Comparison of ENCODE assay signal across 10 cellular contexts in the genomic region with DNA sequence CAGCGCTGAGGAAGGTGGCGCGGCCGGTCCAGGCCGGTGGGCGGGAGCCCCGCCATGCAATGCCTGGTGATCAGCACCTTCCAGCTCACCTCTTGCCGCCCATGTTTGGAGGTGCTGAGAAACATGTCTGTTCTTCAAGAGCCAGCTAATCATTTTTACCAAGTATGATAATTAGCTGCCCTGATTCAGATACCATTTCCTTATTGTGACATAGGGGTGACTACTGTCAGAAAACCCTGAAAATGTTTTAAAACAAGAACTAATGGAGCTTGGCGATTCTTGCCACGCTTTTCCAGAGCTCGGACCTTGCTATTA. TPM values are rescaled to one million over a fixed set of nuclear protein-coding genes. Genes with fewer than 3 reads are reported as not detected.
A peak's percentile ranks its signal among the peaks of the same experiment; 100 is the strongest.
DNase-seq lines count a peak whose midpoint lies in the region; ATAC-seq and TF ChIP-seq lines count a peak whose summit lies in the region.
"Had no signal": no experiment of that assay in that cellular context is flagged by ENCODE, and none has a peak within 500 bp of the region (broad histone marks: within the 10 kb centered on the region; RNA-seq: fewer than 3 reads in every experiment).

No MANE protein-coding gene starts in this region.

- H4K91ac ChIP-seq in mesenchymal stem cell (ENCODE audit: low read length): no peak overlapping the region

- peak overlapping the region; percentile 16 to 62 for H3K4me3 ChIP-seq in cardiac fibroblast (replicated peaks in 1 of 2; ENCODE audit: low read depth in 2 of 2, low read length in 2 of 2)
- peak overlapping the region; percentile 77 to 80 for H3K4me3 ChIP-seq in mesenchymal stem cell (ENCODE audit: insufficient read depth in 1 of 2, low read depth in 1 of 2, low read length in 2 of 2)
- peak overlapping the region in 3 of 4 donors; percentile 48 to 70 (median 55) for H3K4me3 ChIP-seq in transverse colon

- H2AK5ac ChIP-seq in mesenchymal stem cell (ENCODE audit: low read length, severe bottlenecking): no peak overlapping the region

- no peak overlapping the region for H2BK5ac ChIP-seq in mesenchymal stem cell (ENCODE audit: low read depth, low read length, poor library complexity, severe bottlenecking)

- WGBS in mesenchymal stem cell: 29% methylated on average over 9 of the region's 11 CpGs
- WGBS in transverse colon (ENCODE audit: low coverage in 1 of 2), 2 donors: 34 to 60% methylated on average over 1 to 10 of the region's 11 CpGs

- H3K18ac ChIP-seq in mesenchymal stem cell (ENCODE audit: low read depth in 1 of 2, low read length in 2 of 2): no peak overlapping the region

- H3K27ac ChIP-seq in mesenchymal stem cell (ENCODE audit: low read length, poor library complexity, severe bottlenecking): no peak overlapping the region
- H3K27ac ChIP-seq in transverse colon: peak overlapping the region; percentile 26 to 70 (median 58)

- no peak overlapping the region for H3K14ac ChIP-seq in mesenchymal stem cell (ENCODE audit: low read length in 2 of 2)

- H3K27me3 Mint-ChIP-seq in activated T-cell treated with anti-CD3 and anti-CD28 coated beads, Interleukin-2, amount 50 U/mL, for 72 hours (ENCODE audit: low read depth): peaks cover 72% of the 10 kb centered on the region

- H2AFZ ChIP-seq in mesenchymal stem cell (ENCODE audit: low read depth, low read length): peak overlapping the region; percentile 91

- no peak overlapping the region for H2BK15ac ChIP-seq in mesenchymal stem cell (ENCODE audit: low read depth, poor library complexity, severe bottlenecking)

- peaks cover 44% of the 10 kb centered on the region for H3K4me1 Mint-ChIP-seq in activated T-cell treated with anti-CD3 and anti-CD28 coated beads, Interleukin-2, amount 50 U/mL, for 72 hours (ENCODE audit: low read depth)

- H3K9ac ChIP-seq in mesenchymal stem cell (ENCODE audit: low read length): no peak overlapping the region

- H2BK12ac ChIP-seq in mesenchymal stem cell (ENCODE audit: low read length in 2 of 2): no peak overlapping the region

- TF ChIP-seq POLR2A in transverse colon (IDR thresholded peaks at IDR 0.05): no peak

- H3K79me1 ChIP-seq in mesenchymal stem cell (replicated peaks; ENCODE audit: low read length, poor library complexity, severe bottlenecking): no peaks in the 10 kb centered on the region

- H3K9me3 ChIP-seq in mesenchymal stem cell (ENCODE audit: control insufficient read depth, low read length) (peaks cover 10% of the 10 kb centered on the region), transverse colon (no peaks in the 10 kb centered on the region)

- H3K9me3 Mint-ChIP-seq in activated T-cell treated with anti-CD3 and anti-CD28 coated beads, Interleukin-2, amount 50 U/mL, for 72 hours: no peaks in the 10 kb centered on the region
- H3K9me3 Mint-ChIP-seq: stimulated activated naive CD8-positive, alpha-beta T cell treated with anti-CD3 and anti-CD28 coated beads, Interleukin-15, Interleukin-2, amounts not matched to agents 100 ng/mL and 50 ng/mL, for 24 hours had no signal

- H4K8ac ChIP-seq in mesenchymal stem cell (ENCODE audit: low read length): no peak overlapping the region

- DNase-seq in activated T-cell treated with anti-CD3 and anti-CD28 coated beads, Interleukin-2, amount 50 U/mL, for 72 hours: peak in 1 of 2 donors; percentile 18
- no peak for DNase-seq in activated T-cell treated with anti-CD3 and anti-CD28 coated beads, Interleukin-2, amount 50 U/mL, for 48 hours
- DNase-seq in cardiac fibroblast (ENCODE audit: low read depth in 2 of 2) (peak in 1 of 2 donors; percentile 1), mesenchymal stem cell (no peak), transverse colon (no peak), sciatic nerve (ENCODE audit: low spot score) (no peak), G401 (ENCODE audit: low spot score) (no peak)
- no peak for DNase-seq in activated CD8-positive, alpha-beta memory T cell treated with anti-CD3 and anti-CD28 coated beads, Interleukin-2, amount 50 U/mL, for 4 hours
- DNase-seq: activated CD8-positive, alpha-beta memory T cell treated with anti-CD3 and anti-CD28 coated beads for 24 hours had no signal

- H3K4ac ChIP-seq in mesenchymal stem cell (ENCODE audit: low read depth in 1 of 2, low read length in 2 of 2): no peak overlapping the region

- no peak overlapping the region for H2BK120ac ChIP-seq in mesenchymal stem cell (ENCODE audit: low read depth, low read length)

- H3K27me3 ChIP-seq in mesenchymal stem cell (ENCODE audit: control insufficient read depth in 1 of 2, insufficient read depth in 1 of 2, low read length in 2 of 2) (peaks cover 11 to 60% of the 10 kb centered on the region in 2 experiments), transverse colon (peaks cover 52% of the 10 kb centered on the region)

- no peak for ATAC-seq in activated T-cell treated with anti-CD3 and anti-CD28 coated beads, Interleukin-2, amount 50 U/mL, for 72 hours (replicated peaks in 1 of 2)
- ATAC-seq in sciatic nerve: no peak

- peaks cover 0 to 2% of the 10 kb centered on the region in 2 donors for H3K36me3 Mint-ChIP-seq in activated T-cell treated with anti-CD3 and anti-CD28 coated beads, Interleukin-2, amount 50 U/mL, for 72 hours (ENCODE audit: insufficient read depth in 2 of 2)

- peak overlapping the region; percentile 98 for H3K4me2 ChIP-seq in mesenchymal stem cell (ENCODE audit: low read length, poor library complexity, severe bottlenecking)

- H3K4me1 ChIP-seq in mesenchymal stem cell (ENCODE audit: control insufficient read depth, insufficient read depth, low read depth, low read length) (peaks cover 9% of the 10 kb centered on the region), transverse colon (peaks cover 0 to 21% (median 13%) of the 10 kb centered on the region in 4 donors)

- H3K36me3 ChIP-seq in mesenchymal stem cell (ENCODE audit: control insufficient read depth in 1 of 2, insufficient read depth in 2 of 2, low read depth in 1 of 2, low read length in 2 of 2) (peaks cover 0 to 3% of the 10 kb centered on the region in 2 experiments), transverse colon (no peaks in the 10 kb centered on the region)

- no peak for TF ChIP-seq EP300 in transverse colon (IDR thresholded peaks at IDR 0.05; ENCODE audit: low read depth)

- in situ Hi-C loops in transverse colon (cut with MboI; ENCODE audit: low pct_ligation_motif_present in 1 of 4, low pct_unique_long_range_greater_than_20kb in 1 of 4, low sequenced_read_pairs in 3 of 4) (no loop called here), G401 (cut with HindIII; ENCODE audit: low sequenced_read_pairs) (no loop called here)

- H3K23ac ChIP-seq in mesenchymal stem cell (ENCODE audit: low read length in 2 of 2): no peak overlapping the region

- no peak for TF ChIP-seq CTCF in cardiac fibroblast (IDR thresholded peaks at IDR 0.05; ENCODE audit: low read depth, low read length)
- no peak for TF ChIP-seq CTCF in transverse colon (IDR thresholded peaks at IDR 0.05)

- peak overlapping the region; percentile 68 to 76 for H3K4me3 Mint-ChIP-seq in activated T-cell treated with anti-CD3 and anti-CD28 coated beads, Interleukin-2, amount 50 U/mL, for 72 hours

- H3K27ac Mint-ChIP-seq in activated T-cell treated with anti-CD3 and anti-CD28 coated beads, Interleukin-2, amount 50 U/mL, for 72 hours: no peak overlapping the region
- H3K27ac Mint-ChIP-seq: stimulated activated naive CD8-positive, alpha-beta T cell treated with anti-CD3 and anti-CD28 coated beads, Interleukin-15, Interleukin-2, amounts not matched to agents 100 ng/mL and 50 ng/mL, for 24 hours had no signal

- intact Hi-C loops in transverse colon (cut with DNase I; ENCODE audit: low total_unique reads): no loop called here
- intact Hi-C loops in sciatic nerve (cut with DNase I): no loop called here

RNA-seq across cellular contexts. Expression of a gene that starts 33.5 kb away (rescaled TPM):
- not detected for total RNA-seq in activated T-cell treated with anti-CD3 and anti-CD28 coated beads, Interleukin-2, amount 50 U/mL, for 72 hours
- not detected for polyA plus RNA-seq in mesenchymal stem cell (2013, experiment 1 of 2)
- not detected for polyA plus RNA-seq in mesenchymal stem cell (2013, experiment 2 of 2)
- total RNA-seq in transverse colon (not detected), sciatic nerve (0.36 TPM)
- not detected in 2 replicates for total RNA-seq in G401 (2014; rRNA removed; shearing (Covaris generic))
